In genomic region chr22:41844513-41844912, GRCh38 we compare ENCODE assay signal across 15 cellular contexts. TPM values are rescaled to one million over a fixed set of nuclear protein-coding genes. Genes with fewer than 3 reads are reported as not detected.
A peak's percentile ranks its signal among the peaks of the same experiment; 100 is the strongest.
DNase-seq lines count a peak whose midpoint lies in the region; ATAC-seq and TF ChIP-seq lines count a peak whose summit lies in the region.
"Had no signal": no experiment of that assay in that cellular context is flagged by ENCODE, and none has a peak within 500 bp of the region (broad histone marks: within the 10 kb centered on the region; RNA-seq: fewer than 3 reads in every experiment).

No MANE protein-coding gene starts in this region.

- H3K27me3 Mint-ChIP-seq in stimulated activated naive CD8-positive, alpha-beta T cell treated with anti-CD3 and anti-CD28 coated beads, Interleukin-15, amount 100 ng/mL, for 72 hours, result no peaks in the 10 kb centered on the region
- H3K27me3 Mint-ChIP-seq: activated B cell treated with CpG ODN at 0.5 μM for 24 hours; central memory CD8-positive, alpha-beta T cell had no signal

- no peak for DNase-seq in stimulated activated naive CD8-positive, alpha-beta T cell treated with anti-CD3 and anti-CD28 coated beads, Interleukin-15, amount 100 ng/mL, for 72 hours
- no peak for DNase-seq in stimulated activated naive CD8-positive, alpha-beta T cell treated with anti-CD3 and anti-CD28 coated beads, Interleukin-15, Interleukin-2, amounts not matched to agents 100 U/mL and 50 U/mL, for 24 hours
- DNase-seq in vagina (ENCODE audit: extremely low spot score in 2 of 2) (no peak), EL (no peak)
- DNase-seq in NK-92 treated with Interleukin-12 subunit alpha and Interleukin-12 subunit beta, amount 100 ng/mL, for 24 hours (lab: John Stamatoyannopoulos, UW), result no peak
- DNase-seq: activated B cell treated with CpG ODN at 0.5 μM for 24 hours, AML-193, GF-D8, MV-4-11, NCI-H446 treated with DMSO at 0.1 percent for 48 hours, nucleus accumbens had no signal

- H3K4me1 ChIP-seq in mesodermal cell (ENCODE audit: control insufficient read depth, insufficient read depth, low read length, poor library complexity, severe bottlenecking), result peaks cover 43% of the 10 kb centered on the region
- H3K4me1 ChIP-seq in vagina, result peaks cover 98% of the 10 kb centered on the region

- intact Hi-C loops in vagina (cut with DNase I), result no loop called here

- H3K4me1 Mint-ChIP-seq in stimulated activated naive CD8-positive, alpha-beta T cell treated with anti-CD3 and anti-CD28 coated beads, Interleukin-15, amount 100 ng/mL, for 72 hours, result peaks cover 68% of the 10 kb centered on the region

- H3K36me3 ChIP-seq in mesodermal cell (ENCODE audit: control insufficient read depth, insufficient read depth, low read length) (peaks cover 64% of the 10 kb centered on the region), vagina (no peaks in the 10 kb centered on the region)

- H3K27me3 ChIP-seq in vagina, result no peaks in the 10 kb centered on the region

- WGBS in mesodermal cell (ENCODE audit: insufficient coverage in 2 of 2), 2 experiments, result 68 to 88% methylated on average over 2 to 3 of the region's 3 CpGs

- H3K9me3 Mint-ChIP-seq in stimulated activated naive CD8-positive, alpha-beta T cell treated with anti-CD3 and anti-CD28 coated beads, Interleukin-15, amount 100 ng/mL, for 72 hours, result no peaks in the 10 kb centered on the region
- H3K9me3 Mint-ChIP-seq: activated B cell treated with CpG ODN at 0.5 μM for 24 hours; central memory CD8-positive, alpha-beta T cell had no signal

- TF ChIP-seq CTCF in vagina (IDR thresholded peaks at IDR 0.05), result no peak

- no peak for ATAC-seq in stimulated activated naive CD8-positive, alpha-beta T cell treated with anti-CD3 and anti-CD28 coated beads, Interleukin-15, amount 100 ng/mL, for 72 hours
- ATAC-seq in stimulated activated naive CD8-positive, alpha-beta T cell treated with anti-CD3 and anti-CD28 coated beads, Interleukin-15, Interleukin-2, amounts not matched to agents 100 U/mL and 50 U/mL, for 24 hours, result no peak
- ATAC-seq in GM21423 (IDR thresholded peaks at IDR 0.05; ENCODE audit: unreplicated experiment), result no peak

- H3K4me3 Mint-ChIP-seq in stimulated activated naive CD8-positive, alpha-beta T cell treated with anti-CD3 and anti-CD28 coated beads, Interleukin-15, amount 100 ng/mL, for 72 hours, result no peak overlapping the region
- H3K4me3 Mint-ChIP-seq: activated B cell treated with CpG ODN at 0.5 μM for 24 hours; central memory CD8-positive, alpha-beta T cell had no signal

- H3K27ac Mint-ChIP-seq in stimulated activated naive CD8-positive, alpha-beta T cell treated with anti-CD3 and anti-CD28 coated beads, Interleukin-15, amount 100 ng/mL, for 72 hours, result peak overlapping the region; percentile 27 to 59

- H3K9me3 ChIP-seq in mesodermal cell (ENCODE audit: control insufficient read depth, low read length), result no peaks in the 10 kb centered on the region
- no peaks in the 10 kb centered on the region for H3K9me3 ChIP-seq in vagina

- H3K4me3 ChIP-seq in mesodermal cell (ENCODE audit: extremely low read depth, insufficient read depth, low read length, poor library complexity, severe bottlenecking), result no peak overlapping the region
- H3K4me3 ChIP-seq in vagina, result no peak overlapping the region

- H3K27ac ChIP-seq in angular gyrus (ENCODE audit: low read depth, low read length) (peak overlapping the region; percentile 24), mesodermal cell (ENCODE audit: low read depth, low read length, severe bottlenecking) (peak overlapping the region; percentile 8), vagina (peak overlapping the region; percentile 27)

- TF ChIP-seq POLR2A in vagina (IDR thresholded peaks at IDR 0.05), result no peak

RNA-seq across cellular contexts. Expression of gene SREBF2, which starts 11.6 kb away (rescaled TPM):
- polyA plus RNA-seq in mesodermal cell (2013, experiment 1 of 2), result 179 TPM
- polyA plus RNA-seq in mesodermal cell (2013, experiment 2 of 2), result 160 TPM
- 98.0 TPM for total RNA-seq in vagina

RNA-seq across cellular contexts. Expression of gene CCDC134, which starts 44.0 kb away (rescaled TPM):
- 6.0 TPM for polyA plus RNA-seq in mesodermal cell (2013, experiment 1 of 2)
- 4.7 TPM for polyA plus RNA-seq in mesodermal cell (2013, experiment 2 of 2)
- total RNA-seq in vagina, result 8.8 TPM
